ENCODE assay signal across 8 cellular contexts in genomic region chr10:43606323-43607198, GRCh38.
DNase-seq lines count a peak whose midpoint lies in the region; ATAC-seq and FAIRE-seq lines count a peak whose summit lies in the region.

Gene ZNF485 (plus strand): TSS chr10:43606438. CDS start chr10:43607051, 613 bp downstream.

- H3K9me3 ChIP-seq in NT2/D1 (ENCODE audit: insufficient read depth, low read length) = peaks cover 9% of the 10 kb centered on the region

- peak within 1 kb of the TSS; percentile 20 for H3K27ac ChIP-seq in epithelial cell of prostate

- H3K36me3 ChIP-seq in NT2/D1 (ENCODE audit: insufficient read depth, insufficient read length, low read length) = peaks cover 32% of the 10 kb centered on the region

- peak; percentile 92 for ATAC-seq in HG03439 (IDR thresholded peaks at IDR 0.05; ENCODE audit: unreplicated experiment)

- peak; percentile 76 for FAIRE-seq in GM19239 (lab: Jason Lieb, UNC)

- peak within 1 kb of the TSS; percentile 75 for H3K4me3 ChIP-seq in NT2/D1 (ENCODE audit: insufficient read length, low read depth)

- H3K4me1 ChIP-seq in NT2/D1 (ENCODE audit: insufficient read depth, insufficient read length) = no peaks in the 10 kb centered on the region

- peak within 1 kb of the TSS; percentile 86 for H3K9ac ChIP-seq in NT2/D1 (ENCODE audit: insufficient read length, low read depth)

- DNase-seq in C1 segment of cervical spinal cord (lab: John Stamatoyannopoulos, UW) (peak in 12 of 14 donors; percentile 20 to 77 (median 68)), GM19239 (ENCODE audit: insufficient read length, low spot score) (peak; percentile 69), NT2/D1 (ENCODE audit: low read depth, low spot score) (peak; percentile 44), activated T-cell treated with anti-CD3 and anti-CD28 coated beads for 1 hour (ENCODE audit: low read depth) (peak; percentile 46), epithelial cell of prostate (ENCODE audit: low read depth, low spot score) (no peak), middle frontal gyrus (ENCODE audit: extremely low spot score, low spot score) (peak; percentile 75)
- peak; percentile 27 to 39 for DNase-seq in stimulated activated CD8-positive, alpha-beta memory T cell treated with anti-CD3 and anti-CD28 coated beads, Interleukin-2, amount 100 ng/mL, for 1 hour (ENCODE audit: low read depth in 2 of 2)

- no peaks in the 10 kb centered on the region for H3K27me3 ChIP-seq in NT2/D1 (ENCODE audit: insufficient read depth, insufficient read length)
